ENCODE assay signal across 8 cellular contexts in the genomic region with DNA sequence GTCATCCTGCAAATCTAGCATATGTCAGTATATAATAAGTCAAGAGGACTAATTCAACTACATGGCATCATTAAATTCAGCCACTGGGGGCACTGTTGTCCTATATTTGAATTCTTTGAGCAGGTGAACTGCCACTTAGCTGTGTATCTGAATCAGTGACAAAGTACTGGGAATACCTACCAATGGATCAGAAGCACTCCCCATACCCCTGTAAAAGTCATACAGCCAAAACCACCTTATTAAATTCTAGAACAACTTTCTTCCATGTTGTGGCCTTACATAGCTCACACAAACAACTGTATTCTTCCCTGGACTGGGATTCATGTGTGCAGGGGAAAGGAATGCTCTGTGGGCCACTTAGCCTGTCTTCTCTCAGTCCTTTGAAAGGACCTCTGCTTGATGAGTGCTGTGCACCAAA. TPM values are rescaled to one million over a fixed set of nuclear protein-coding genes. Genes with fewer than 3 reads are reported as not detected.
DNase-seq lines count a peak whose midpoint lies in the region; ATAC-seq, FAIRE-seq and TF ChIP-seq lines count a peak whose summit lies in the region.

No MANE protein-coding gene starts in this region.

- H2BK20ac ChIP-seq in IMR-90 (ENCODE audit: low read depth, low read length), result no peak overlapping the region

- H3K4me3 Mint-ChIP-seq in CD4-positive, alpha-beta memory T cell, result peak overlapping the region in 3 of 8 donors; percentile 27 to 67 (median 52)
- H3K4me3 Mint-ChIP-seq in activated T-helper 1 cell treated with anti-CD3 and anti-CD28 coated beads, Interleukin-12 subunit alpha, Interleukin-12 subunit beta, Interleukin-2, Interleukin-4 antibody, amounts not matched to agents 30 ng/mL and 10 ng/mL and 1 ng/mL, durations not matched to agents 14 hours and 24 hours and 36 hours, result no peak overlapping the region

- peak; percentile 59 to 72 (median 70) for DNase-seq in CD4-positive, alpha-beta memory T cell
- DNase-seq in IMR-90 (peak; percentile 59), RCC 7860 (ENCODE audit: low spot score) (peak; percentile 30), foreskin fibroblast (peak; percentile 40 to 72), osteoblast (ENCODE audit: insufficient read length, low spot score, missing footprints) (peak; percentile 91), ureter (ENCODE audit: low spot score) (peak; percentile 81)
- DNase-seq in activated T-helper 1 cell treated with anti-CD3 and anti-CD28 coated beads, Interleukin-12 subunit alpha, Interleukin-12 subunit beta, Interleukin-2, Interleukin-4 antibody, amounts not matched to agents 30 ng/mL and 10 ng/mL and 1 ng/mL, durations not matched to agents 14 hours and 24 hours and 36 hours (ENCODE audit: low spot score), result peak; percentile 56

- no peak overlapping the region for H3K4me3 ChIP-seq in CD4-positive, alpha-beta memory T cell (ENCODE audit: low read length in 2 of 2)
- H3K4me3 ChIP-seq in IMR-90 (ENCODE audit: insufficient read depth, low read depth, low read length) (no peak overlapping the region), foreskin fibroblast (ENCODE audit: low read depth in 1 of 2, low read length in 2 of 2) (no peak overlapping the region), osteoblast (ENCODE audit: insufficient read depth, low read length) (no peak overlapping the region)

- dilution Hi-C loops in IMR-90 (cut with HindIII; ENCODE audit: low sequenced_read_pairs, unreplicated experiment), result no loop called here

- POLR2A ChIA-PET in CD4-positive, alpha-beta memory T cell (lab: Charles Lee; ENCODE audit: partially characterized antibody), result interaction anchor here (0.9 to 1.5 kb wide), 6 partner anchors 8 to 380 kb away, joined by 3 to 5 read pairs (median 4); a partner anchor contains a TSS
- POLR2A ChIA-PET in IMR-90 (lab: Charles Lee; ENCODE audit: unreplicated experiment), result no interaction called here

- intact Hi-C loops in CD4-positive, alpha-beta memory T cell (cut with micrococcal nuclease), result loop anchor here (1.0 to 5.0 kb wide), 4 partner anchors 36 to 380 kb away; a partner anchor contains a TSS
- intact Hi-C loops in IMR-90 (cut with micrococcal nuclease), result loop anchor here (5.0 kb wide), 2 partner anchors 138 to 383 kb away; a partner anchor contains a TSS
- intact Hi-C loops in activated T-helper 1 cell treated with anti-CD3 and anti-CD28 coated beads, Interleukin-12 subunit alpha, Interleukin-12 subunit beta, Interleukin-2, Interleukin-4 antibody, amounts not matched to agents 30 ng/mL and 10 ng/mL and 1 ng/mL, durations not matched to agents 14 hours and 24 hours and 36 hours (cut with micrococcal nuclease), result loop anchor here (1.0 to 2.0 kb wide), 3 partner anchors 36 to 146 kb away; a partner anchor contains a TSS

- BruUV-seq in IMR-90 (replicated peaks; lab: Mats Ljungman, UMichigan), result no TSS peak

- H4K5ac ChIP-seq in IMR-90 (ENCODE audit: low read depth, low read length), result no peak overlapping the region

- H4K20me1 ChIP-seq in IMR-90 (ENCODE audit: insufficient read depth, low read length), result no peaks in the 10 kb centered on the region
- H4K20me1 ChIP-seq in osteoblast (ENCODE audit: insufficient read depth, low read length), result no peaks in the 10 kb centered on the region

- CTCF ChIA-PET in CD4-positive, alpha-beta memory T cell (lab: Charles Lee; ENCODE audit: partially characterized antibody), result interaction anchor here (0.6 to 3.2 kb wide), 24 partner anchors 8 to 380 kb away, joined by 3 to 21 read pairs (median 4); a partner anchor contains a TSS
- CTCF ChIA-PET in IMR-90 (lab: Yijun Ruan, JAX), result interaction anchor here (0.6 to 0.9 kb wide), 4 partner anchors 10 to 234 kb away, joined by 3 to 4 read pairs (median 3); no protein-coding TSS in a partner anchor

- H2AFZ ChIP-seq in IMR-90 (replicated peaks; ENCODE audit: low read length, poor library complexity) (no peak overlapping the region), osteoblast (ENCODE audit: low read length) (no peak overlapping the region)

- H3K9me1 ChIP-seq in IMR-90 (ENCODE audit: insufficient read depth, low read length), result no peaks in the 10 kb centered on the region

- no peak overlapping the region for H3K9ac ChIP-seq in IMR-90 (ENCODE audit: low read depth, low read length)

- in situ Hi-C loops in IMR-90 (cut with MboI; ENCODE audit: low sequenced_read_pairs), result no loop called here

- no peak overlapping the region for H3K14ac ChIP-seq in IMR-90 (replicated peaks; ENCODE audit: low read depth, low read length)

- peak; percentile 90 for ATAC-seq in GM19455 (IDR thresholded peaks at IDR 0.05; ENCODE audit: unreplicated experiment)
- peak; percentile 82 for ATAC-seq in IMR-90 (ENCODE audit: low read depth)

- peak; percentile 56 for FAIRE-seq in RCC 7860 (lab: Jason Lieb, UNC)

- no peak overlapping the region for H3K4ac ChIP-seq in IMR-90 (ENCODE audit: low read depth, low read length)

- H3K9me3 Mint-ChIP-seq in CD4-positive, alpha-beta memory T cell, result peaks cover 0 to 20% (median 7%) of the 10 kb centered on the region in 8 donors
- no peaks in the 10 kb centered on the region for H3K9me3 Mint-ChIP-seq in activated T-helper 1 cell treated with anti-CD3 and anti-CD28 coated beads, Interleukin-12 subunit alpha, Interleukin-12 subunit beta, Interleukin-2, Interleukin-4 antibody, amounts not matched to agents 30 ng/mL and 10 ng/mL and 1 ng/mL, durations not matched to agents 14 hours and 24 hours and 36 hours

- no peak overlapping the region for H3K27ac ChIP-seq in CD4-positive, alpha-beta memory T cell (ENCODE audit: low read depth, low read length)
- no peak overlapping the region for H3K27ac ChIP-seq in IMR-90 (ENCODE audit: insufficient read depth, low read length)
- no peak overlapping the region for H3K27ac ChIP-seq in osteoblast (ENCODE audit: low read depth, low read length)

- H2BK120ac ChIP-seq in IMR-90 (ENCODE audit: low read depth, low read length), result no peak overlapping the region

- H3K4me1 Mint-ChIP-seq in CD4-positive, alpha-beta memory T cell, result peaks cover 21 to 50% (median 25%) of the 10 kb centered on the region in 4 donors
- H3K4me1 Mint-ChIP-seq in activated T-helper 1 cell treated with anti-CD3 and anti-CD28 coated beads, Interleukin-12 subunit alpha, Interleukin-12 subunit beta, Interleukin-2, Interleukin-4 antibody, amounts not matched to agents 30 ng/mL and 10 ng/mL and 1 ng/mL, durations not matched to agents 14 hours and 24 hours and 36 hours (ENCODE audit: low read depth), result peaks cover 17% of the 10 kb centered on the region

- H2BK5ac ChIP-seq in IMR-90 (ENCODE audit: low read depth, low read length, poor library complexity, severe bottlenecking), result no peak overlapping the region

- no peak overlapping the region for H3K4me2 ChIP-seq in IMR-90 (ENCODE audit: low read depth, low read length)
- H3K4me2 ChIP-seq in osteoblast (ENCODE audit: insufficient read depth, low read length), result no peak overlapping the region

- peaks cover 24% of the 10 kb centered on the region for H3K4me1 ChIP-seq in CD4-positive, alpha-beta memory T cell (ENCODE audit: insufficient read depth, low read length)
- H3K4me1 ChIP-seq in IMR-90 (ENCODE audit: control insufficient read depth, insufficient read depth, low read length) (no peaks in the 10 kb centered on the region), osteoblast (ENCODE audit: insufficient read depth, low read length) (no peaks in the 10 kb centered on the region)

- no peak overlapping the region for H2BK15ac ChIP-seq in IMR-90 (ENCODE audit: low read depth, low read length)

- TF ChIP-seq RAD21 in IMR-90 (IDR thresholded peaks at IDR 0.05; ENCODE audit: low read length), result peak; percentile 69

- peaks cover 4 to 11% of the 10 kb centered on the region in 2 donors for H3K36me3 Mint-ChIP-seq in CD4-positive, alpha-beta memory T cell
- H3K36me3 Mint-ChIP-seq in activated T-helper 1 cell treated with anti-CD3 and anti-CD28 coated beads, Interleukin-12 subunit alpha, Interleukin-12 subunit beta, Interleukin-2, Interleukin-4 antibody, amounts not matched to agents 30 ng/mL and 10 ng/mL and 1 ng/mL, durations not matched to agents 14 hours and 24 hours and 36 hours (ENCODE audit: low read depth), result no peaks in the 10 kb centered on the region

- H3K9me3 ChIP-seq in CD4-positive, alpha-beta memory T cell (ENCODE audit: control insufficient read depth in 1 of 2, low read length in 2 of 2), result no peaks in the 10 kb centered on the region
- H3K9me3 ChIP-seq in IMR-90 (ENCODE audit: control insufficient read depth, insufficient read depth, low read length) (no peaks in the 10 kb centered on the region), osteoblast (ENCODE audit: low read depth, low read length) (no peaks in the 10 kb centered on the region)

- H3K36me3 ChIP-seq in CD4-positive, alpha-beta memory T cell (ENCODE audit: insufficient read depth, low read length), result no peaks in the 10 kb centered on the region
- H3K36me3 ChIP-seq in IMR-90 (ENCODE audit: control insufficient read depth, insufficient read depth, low read length) (no peaks in the 10 kb centered on the region), osteoblast (ENCODE audit: insufficient read depth, low read length) (no peaks in the 10 kb centered on the region)

- no peak overlapping the region for H2AK9ac ChIP-seq in IMR-90 (replicated peaks; ENCODE audit: low read depth, low read length, poor library complexity)

- no peak overlapping the region for H2AK5ac ChIP-seq in IMR-90 (ENCODE audit: low read depth, low read length)

- H3K18ac ChIP-seq in IMR-90 (ENCODE audit: low read depth, low read length), result no peak overlapping the region

- H3K79me1 ChIP-seq in IMR-90 (ENCODE audit: low read depth in 1 of 2, low read length in 2 of 2), result no peaks in the 10 kb centered on the region

- no peak overlapping the region for H3K56ac ChIP-seq in IMR-90 (ENCODE audit: extremely low read depth, insufficient read depth, low read length)

- no peak overlapping the region for H3K23ac ChIP-seq in IMR-90 (ENCODE audit: low read depth, low read length)

- no peaks in the 10 kb centered on the region for H3K27me3 Mint-ChIP-seq in CD4-positive, alpha-beta memory T cell
- peaks cover 5% of the 10 kb centered on the region for H3K27me3 Mint-ChIP-seq in activated T-helper 1 cell treated with anti-CD3 and anti-CD28 coated beads, Interleukin-12 subunit alpha, Interleukin-12 subunit beta, Interleukin-2, Interleukin-4 antibody, amounts not matched to agents 30 ng/mL and 10 ng/mL and 1 ng/mL, durations not matched to agents 14 hours and 24 hours and 36 hours (ENCODE audit: insufficient read depth)

- H3K27me3 ChIP-seq in CD4-positive, alpha-beta memory T cell (ENCODE audit: insufficient read depth, low read length), result no peaks in the 10 kb centered on the region
- H3K27me3 ChIP-seq in IMR-90 (ENCODE audit: control insufficient read depth, insufficient read depth, low read length) (no peaks in the 10 kb centered on the region; the same call in 1 of the 2 replicates), osteoblast (ENCODE audit: insufficient read depth, low read length) (peaks cover 5% of the 10 kb centered on the region)

- H4K8ac ChIP-seq in IMR-90 (ENCODE audit: low read depth in 2 of 2, low read length in 2 of 2), result no peak overlapping the region

- H3K79me2 ChIP-seq in osteoblast (ENCODE audit: insufficient read depth, low read length), result no peaks in the 10 kb centered on the region

- peak overlapping the region in 6 of 7 donors; percentile 4 to 85 (median 57) for H3K27ac Mint-ChIP-seq in CD4-positive, alpha-beta memory T cell
- no peak overlapping the region for H3K27ac Mint-ChIP-seq in activated T-helper 1 cell treated with anti-CD3 and anti-CD28 coated beads, Interleukin-12 subunit alpha, Interleukin-12 subunit beta, Interleukin-2, Interleukin-4 antibody, amounts not matched to agents 30 ng/mL and 10 ng/mL and 1 ng/mL, durations not matched to agents 14 hours and 24 hours and 36 hours

- TF ChIP-seq CTCF in IMR-90 (conservative IDR thresholded peaks at IDR 0.05; ENCODE audit: low read depth, low read length) (peak; percentile 71), foreskin fibroblast (IDR thresholded peaks at IDR 0.05; ENCODE audit: low read depth, low read length) (peak; percentile 44), osteoblast (IDR thresholded peaks at IDR 0.05; ENCODE audit: extremely low read depth, low read depth, low read length) (peak; percentile 80)

- H4K91ac ChIP-seq in IMR-90 (ENCODE audit: insufficient read depth, low read depth, low read length), result no peak overlapping the region

- no peak for TF ChIP-seq POLR2A in IMR-90 (IDR thresholded peaks at IDR 0.05; ENCODE audit: low read depth, low read length)

RNA-seq across cellular contexts. Expression of a gene that starts 57.4 kb away (rescaled TPM):
- total RNA-seq in CD4-positive, alpha-beta memory T cell, result 10 to 100 TPM; 23.3 to 23.8 TPM
- 1 to 10 TPM; 3.2 to 6.6 TPM for polyA plus RNA-seq in CD4-positive, alpha-beta memory T cell
- total RNA-seq in IMR-90 (2012; rRNA removed) (3.3 and 3.4 TPM in 2 replicates), osteoblast (7.2 and 8.3 TPM in 2 replicates), ureter (11.4 TPM)
- polyA plus RNA-seq in IMR-90 (2012; rRNA removed), result 5.3 and 5.9 TPM in 2 replicates
- 3.1 and 4.9 TPM in 2 replicates for polyA plus RNA-seq in IMR-90 (2012; cell fraction: cytosol; rRNA removed)
- 2.8 and 4.1 TPM in 2 replicates for polyA plus RNA-seq in IMR-90 (2012; cell fraction: nucleus; rRNA removed; ENCODE audit: low replicate concordance)
- 5.3 and 5.7 TPM in 2 replicates for total RNA-seq in activated T-helper 1 cell treated with anti-CD3 and anti-CD28 coated beads, Interleukin-12 subunit alpha, Interleukin-12 subunit beta, Interleukin-2, Interleukin-4 antibody, amounts not matched to agents 30 ng/mL and 10 ng/mL and 1 ng/mL, durations not matched to agents 14 hours and 24 hours and 36 hours

Comparison
In these comparisons a context has a peak if more than half of its experiments do, and no peak if none do; other contexts are left out.
1. DNase-seq: peak in every context shown above with its lines; median percentile 91 in osteoblast; 81 in ureter; 70 in CD4-positive, alpha-beta memory T cell; 59 in IMR-90; 56 in activated T-helper 1 cell treated with anti-CD3 and anti-CD28 coated beads, Interleukin-12 subunit alpha, Interleukin-12 subunit beta, Interleukin-2, Interleukin-4 antibody, amounts not matched to agents 30 ng/mL and 10 ng/mL and 1 ng/mL, durations not matched to agents 14 hours and 24 hours and 36 hours; 56 in foreskin fibroblast; 30 in RCC 7860.